In the genomic region with DNA sequence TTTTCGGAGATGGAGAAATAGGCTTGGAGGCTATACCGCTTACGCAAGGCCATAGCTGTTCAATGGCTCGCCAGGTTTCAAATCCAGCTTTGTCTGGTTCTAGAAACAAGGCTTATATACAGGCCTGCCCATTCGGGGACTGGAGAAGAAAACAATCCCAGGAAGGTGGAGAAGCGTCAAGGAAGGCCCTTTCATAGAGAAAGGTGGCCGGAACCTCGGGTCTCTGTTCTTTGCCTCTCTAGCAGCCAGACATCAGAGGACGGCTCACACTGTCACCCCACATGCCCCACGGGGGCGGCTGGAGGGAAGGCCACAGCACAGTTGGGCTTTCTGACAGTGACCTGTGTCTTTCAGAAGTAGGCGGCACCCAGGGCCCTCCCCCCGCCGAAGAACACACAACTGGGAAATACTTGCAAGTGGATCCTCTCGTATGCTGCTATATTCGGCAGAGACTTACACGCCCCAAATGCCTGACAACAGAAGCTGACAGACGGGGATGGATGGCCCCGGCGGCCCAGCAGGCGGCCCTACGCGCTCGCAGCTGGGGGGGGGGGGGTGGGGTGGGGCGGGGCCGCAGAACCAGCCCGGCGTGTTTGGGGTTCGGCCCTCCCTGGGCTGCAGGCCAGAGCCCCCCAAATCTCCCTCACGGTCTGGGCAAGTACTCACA, we compare ENCODE assay signal across 8 cellular contexts. TPM values are rescaled to one million over a fixed set of nuclear protein-coding genes. Genes with fewer than 3 reads are reported as not detected.
A peak's percentile ranks its signal among the peaks of the same experiment; 100 is the strongest.
DNase-seq lines count a peak whose midpoint lies in the region; ATAC-seq and TF ChIP-seq lines count a peak whose summit lies in the region.

No MANE protein-coding gene starts in this region.

- H3K9me3 ChIP-seq in Caco-2 (no peaks in the 10 kb centered on the region), HUES6 (ENCODE audit: control insufficient read depth, insufficient read depth, low read depth, low read length) (no peaks in the 10 kb centered on the region)
- no peaks in the 10 kb centered on the region for H3K9me3 ChIP-seq in naive thymus-derived CD4-positive, alpha-beta T cell (ENCODE audit: control insufficient read depth in 2 of 3, low read length in 3 of 3)

- H3K9ac ChIP-seq in HUES6 (ENCODE audit: low read length), result peak overlapping the region; percentile 100

- H3K36me3 ChIP-seq in Caco-2 (ENCODE audit: control insufficient read depth, insufficient read depth, low read length) (no peaks in the 10 kb centered on the region; the same call in 1 of the 2 replicates), HUES6 (ENCODE audit: control insufficient read depth, insufficient read depth, low read length) (peaks cover 34% of the 10 kb centered on the region), urinary bladder (ENCODE audit: insufficient read depth) (no peaks in the 10 kb centered on the region)
- H3K36me3 ChIP-seq in naive thymus-derived CD4-positive, alpha-beta T cell (ENCODE audit: control insufficient read depth in 2 of 3, insufficient read depth in 3 of 3, low read length in 3 of 3), result peaks cover 0 to 49% (median 0%) of the 10 kb centered on the region in 3 experiments

- peak; percentile 84 to 86 for DNase-seq in Caco-2
- DNase-seq in NOMO-1 (lab: John Stamatoyannopoulos, UW; ENCODE audit: unreplicated experiment in 2 of 2), result peak; percentile 70 to 79
- peak; percentile 56 for DNase-seq in activated T-helper 2 cell treated with anti-CD3 and anti-CD28 coated beads, Interferon-gamma antibody, Interleukin-2, Interleukin-4, amounts not matched to agents 10 μg/mL and 5 μg/mL and 100 μg/mL, durations not matched to agents 14 hours and 24 hours and 36 hours (ENCODE audit: low spot score)
- peak; percentile 82 for DNase-seq in fibroblast of pulmonary artery (ENCODE audit: low read depth)
- DNase-seq in naive thymus-derived CD4-positive, alpha-beta T cell, result peak in 8 of 9 donors; percentile 64 to 74 (median 69)
- no peak for DNase-seq in OCI-M2 (lab: John Stamatoyannopoulos, UW; ENCODE audit: unreplicated experiment)

- CTCF ChIA-PET in Caco-2 (lab: Charles Lee), result interaction anchor here (0.5 to 1.8 kb wide), 6 partner anchors 12 to 597 kb away, joined by 3 to 10 read pairs (median 3); no protein-coding TSS in a partner anchor
- CTCF ChIA-PET in naive thymus-derived CD4-positive, alpha-beta T cell (lab: Charles Lee), result interaction anchor here (0.6 to 14.9 kb wide), 5 partner anchors 8 to 766 kb away, joined by 3 to 609 read pairs (median 5); a partner anchor contains a TSS

- peaks cover 43% of the 10 kb centered on the region for H3K4me1 ChIP-seq in Caco-2
- H3K4me1 ChIP-seq in HUES6 (ENCODE audit: control insufficient read depth, insufficient read depth, low read length), result peaks cover 44% of the 10 kb centered on the region
- peaks cover 24 to 32% of the 10 kb centered on the region in 2 donors for H3K4me1 ChIP-seq in naive thymus-derived CD4-positive, alpha-beta T cell (ENCODE audit: control insufficient read depth in 2 of 2, insufficient read depth in 2 of 2, low read length in 2 of 2)
- H3K4me1 ChIP-seq in urinary bladder (ENCODE audit: insufficient read depth), result peaks cover 3% of the 10 kb centered on the region

- H3K4me3 ChIP-seq in Caco-2 (ENCODE audit: low read depth, low read length), result peak overlapping the region; percentile 80
- H3K4me3 ChIP-seq in HUES6 (ENCODE audit: low read depth, low read length), result peak overlapping the region; percentile 74
- peak overlapping the region; percentile 78 for H3K4me3 ChIP-seq in fibroblast of pulmonary artery (replicated peaks; ENCODE audit: low read depth, low read length)
- H3K4me3 ChIP-seq in naive thymus-derived CD4-positive, alpha-beta T cell (ENCODE audit: low read length), result peak overlapping the region; percentile 73
- peak overlapping the region; percentile 97 for H3K4me3 ChIP-seq in urinary bladder (ENCODE audit: low read depth, low read length)

- H3K27ac Mint-ChIP-seq in Caco-2 (ENCODE audit: unreplicated experiment), result peak overlapping the region; percentile 89
- H3K27ac Mint-ChIP-seq in activated T-helper 2 cell treated with anti-CD3 and anti-CD28 coated beads, Interferon-gamma antibody, Interleukin-2, Interleukin-4, amounts not matched to agents 10 μg/mL and 5 μg/mL and 100 μg/mL, durations not matched to agents 14 hours and 24 hours and 36 hours, result peak overlapping the region; percentile 88
- peak overlapping the region; percentile 83 to 98 (median 89) for H3K27ac Mint-ChIP-seq in naive thymus-derived CD4-positive, alpha-beta T cell

- WGBS in urinary bladder, result 10% methylated on average over 28 of the region's 30 CpGs

- TF ChIP-seq CTCF in Caco-2 (IDR thresholded peaks at IDR 0.05; ENCODE audit: insufficient read depth in 1 of 2, low read depth in 1 of 2, low read length in 1 of 2, severe bottlenecking in 1 of 2, unreplicated experiment in 1 of 2) (no peak), fibroblast of pulmonary artery (IDR thresholded peaks at IDR 0.05; ENCODE audit: low read length, missing control alignments) (no peak)

- H3K27ac ChIP-seq in HUES6 (ENCODE audit: low read depth, low read length) (peak overlapping the region; percentile 99; the same call in 1 of the 2 replicates), urinary bladder (ENCODE audit: low read depth) (peak overlapping the region; percentile 100)
- H3K27ac ChIP-seq in naive thymus-derived CD4-positive, alpha-beta T cell (ENCODE audit: low read depth, low read length), result peak overlapping the region; percentile 96

- H3K4me3 Mint-ChIP-seq in Caco-2 (ENCODE audit: unreplicated experiment), result peak overlapping the region; percentile 84
- H3K4me3 Mint-ChIP-seq in activated T-helper 2 cell treated with anti-CD3 and anti-CD28 coated beads, Interferon-gamma antibody, Interleukin-2, Interleukin-4, amounts not matched to agents 10 μg/mL and 5 μg/mL and 100 μg/mL, durations not matched to agents 14 hours and 24 hours and 36 hours (ENCODE audit: low read depth), result peak overlapping the region; percentile 85
- peak overlapping the region; percentile 83 to 92 (median 88) for H3K4me3 Mint-ChIP-seq in naive thymus-derived CD4-positive, alpha-beta T cell

- POLR2A ChIA-PET in Caco-2 (lab: Charles Lee), result interaction anchor here (0.6 to 0.7 kb wide), 3 partner anchors 28 to 378 kb away, joined by 3 to 4 read pairs (median 3); no protein-coding TSS in a partner anchor
- POLR2A ChIA-PET in naive thymus-derived CD4-positive, alpha-beta T cell (lab: Charles Lee), result interaction anchor here (1.0 to 33.4 kb wide), 7 partner anchors 1 to 302 kb away, joined by 4 to 1941 read pairs (median 40); a partner anchor contains a TSS

- H3K4me1 Mint-ChIP-seq in Caco-2 (ENCODE audit: low read depth, unreplicated experiment), result peaks cover 30% of the 10 kb centered on the region
- peaks cover 40% of the 10 kb centered on the region for H3K4me1 Mint-ChIP-seq in activated T-helper 2 cell treated with anti-CD3 and anti-CD28 coated beads, Interferon-gamma antibody, Interleukin-2, Interleukin-4, amounts not matched to agents 10 μg/mL and 5 μg/mL and 100 μg/mL, durations not matched to agents 14 hours and 24 hours and 36 hours (ENCODE audit: low read depth)
- peaks cover 30 to 46% (median 37%) of the 10 kb centered on the region in 7 donors for H3K4me1 Mint-ChIP-seq in naive thymus-derived CD4-positive, alpha-beta T cell

- H3K9me3 Mint-ChIP-seq in Caco-2 (ENCODE audit: unreplicated experiment), result no peaks in the 10 kb centered on the region
- H3K9me3 Mint-ChIP-seq in activated T-helper 2 cell treated with anti-CD3 and anti-CD28 coated beads, Interferon-gamma antibody, Interleukin-2, Interleukin-4, amounts not matched to agents 10 μg/mL and 5 μg/mL and 100 μg/mL, durations not matched to agents 14 hours and 24 hours and 36 hours, result no peaks in the 10 kb centered on the region
- peaks cover 0 to 14% (median 0%) of the 10 kb centered on the region in 11 donors for H3K9me3 Mint-ChIP-seq in naive thymus-derived CD4-positive, alpha-beta T cell

- peaks cover 73% of the 10 kb centered on the region for H3K36me3 Mint-ChIP-seq in Caco-2 (ENCODE audit: insufficient read depth, unreplicated experiment)
- peaks cover 55% of the 10 kb centered on the region for H3K36me3 Mint-ChIP-seq in activated T-helper 2 cell treated with anti-CD3 and anti-CD28 coated beads, Interferon-gamma antibody, Interleukin-2, Interleukin-4, amounts not matched to agents 10 μg/mL and 5 μg/mL and 100 μg/mL, durations not matched to agents 14 hours and 24 hours and 36 hours (ENCODE audit: low read depth)
- peaks cover 11 to 23% (median 17%) of the 10 kb centered on the region in 5 donors for H3K36me3 Mint-ChIP-seq in naive thymus-derived CD4-positive, alpha-beta T cell

- intact Hi-C loops in Caco-2 (cut with micrococcal nuclease; ENCODE audit: unreplicated experiment), result no loop called here
- intact Hi-C loops in activated T-helper 2 cell treated with anti-CD3 and anti-CD28 coated beads, Interferon-gamma antibody, Interleukin-2, Interleukin-4, amounts not matched to agents 10 μg/mL and 5 μg/mL and 100 μg/mL, durations not matched to agents 14 hours and 24 hours and 36 hours (cut with micrococcal nuclease), result loop anchor here (1.0 kb wide), 1 partner anchor 89 kb away; a partner anchor contains a TSS
- intact Hi-C loops in naive thymus-derived CD4-positive, alpha-beta T cell (cut with micrococcal nuclease), result no loop called here

- H3K27me3 Mint-ChIP-seq in Caco-2 (ENCODE audit: insufficient read depth, unreplicated experiment), result no peaks in the 10 kb centered on the region
- no peaks in the 10 kb centered on the region for H3K27me3 Mint-ChIP-seq in activated T-helper 2 cell treated with anti-CD3 and anti-CD28 coated beads, Interferon-gamma antibody, Interleukin-2, Interleukin-4, amounts not matched to agents 10 μg/mL and 5 μg/mL and 100 μg/mL, durations not matched to agents 14 hours and 24 hours and 36 hours (ENCODE audit: low read depth)
- H3K27me3 Mint-ChIP-seq in naive thymus-derived CD4-positive, alpha-beta T cell, result no peaks in the 10 kb centered on the region

- H3K27me3 ChIP-seq in Caco-2 (replicated peaks; ENCODE audit: control insufficient read depth, insufficient read depth, low read length), result no peaks in the 10 kb centered on the region
- no peaks in the 10 kb centered on the region for H3K27me3 ChIP-seq in HUES6 (ENCODE audit: control insufficient read depth, insufficient read depth, low read length)
- no peaks in the 10 kb centered on the region for H3K27me3 ChIP-seq in naive thymus-derived CD4-positive, alpha-beta T cell (ENCODE audit: control insufficient read depth in 2 of 2, insufficient read depth in 2 of 2, low read length in 2 of 2)

- peak; percentile 15 for ATAC-seq in naive thymus-derived CD4-positive, alpha-beta T cell

- BruUV-seq in Caco-2 (replicated peaks; lab: Mats Ljungman, UMichigan), result no TSS peak

RNA-seq across cellular contexts. Expression of a gene that starts 4.5 kb away (rescaled TPM):
- total RNA-seq in Caco-2 (2022) (16.8 and 17.6 TPM in 2 replicates), urinary bladder (4.3 TPM)
- 23.3 and 24.0 TPM in 2 replicates for total RNA-seq in activated T-helper 2 cell treated with anti-CD3 and anti-CD28 coated beads, Interferon-gamma antibody, Interleukin-2, Interleukin-4, amounts not matched to agents 10 μg/mL and 5 μg/mL and 100 μg/mL, durations not matched to agents 14 hours and 24 hours and 36 hours
- total RNA-seq in naive thymus-derived CD4-positive, alpha-beta T cell, result 100 to 1,000 TPM in 1 of 5 experiments, 10 to 100 TPM in 4; 35.1 to 124 (median 79.2) TPM
- polyA plus RNA-seq in naive thymus-derived CD4-positive, alpha-beta T cell, result 1 to 10 TPM; 2.1 to 4.3 TPM
- polyA plus RNA-seq in urinary bladder, result 25.3 TPM

RNA-seq across cellular contexts. Expression of a gene that starts 5.8 kb away (rescaled TPM):
- 33.8 and 36.7 TPM in 2 replicates for total RNA-seq in Caco-2 (2022)
- 115 and 119 TPM in 2 replicates for total RNA-seq in activated T-helper 2 cell treated with anti-CD3 and anti-CD28 coated beads, Interferon-gamma antibody, Interleukin-2, Interleukin-4, amounts not matched to agents 10 μg/mL and 5 μg/mL and 100 μg/mL, durations not matched to agents 14 hours and 24 hours and 36 hours
- total RNA-seq in naive thymus-derived CD4-positive, alpha-beta T cell, result 100 to 1,000 TPM; 121 to 164 (median 134) TPM
- 100 to 1,000 TPM in 1 of 2 donors, 10 to 100 TPM in 1; 69.2 to 115 TPM for polyA plus RNA-seq in naive thymus-derived CD4-positive, alpha-beta T cell
- 11.7 TPM for total RNA-seq in urinary bladder
- 7.9 TPM for polyA plus RNA-seq in urinary bladder

RNA-seq across cellular contexts. Expression of a gene that starts 59.4 kb away (rescaled TPM):
- total RNA-seq in Caco-2 (2022) (0.20 TPM in 1 of 2 replicates, not detected in the other), urinary bladder (not detected)
- not detected in 2 replicates for total RNA-seq in activated T-helper 2 cell treated with anti-CD3 and anti-CD28 coated beads, Interferon-gamma antibody, Interleukin-2, Interleukin-4, amounts not matched to agents 10 μg/mL and 5 μg/mL and 100 μg/mL, durations not matched to agents 14 hours and 24 hours and 36 hours
- total RNA-seq in naive thymus-derived CD4-positive, alpha-beta T cell, result not detected
- polyA plus RNA-seq in naive thymus-derived CD4-positive, alpha-beta T cell, result not detected
- polyA plus RNA-seq in urinary bladder, result 4.0 TPM
